In the genomic region with DNA sequence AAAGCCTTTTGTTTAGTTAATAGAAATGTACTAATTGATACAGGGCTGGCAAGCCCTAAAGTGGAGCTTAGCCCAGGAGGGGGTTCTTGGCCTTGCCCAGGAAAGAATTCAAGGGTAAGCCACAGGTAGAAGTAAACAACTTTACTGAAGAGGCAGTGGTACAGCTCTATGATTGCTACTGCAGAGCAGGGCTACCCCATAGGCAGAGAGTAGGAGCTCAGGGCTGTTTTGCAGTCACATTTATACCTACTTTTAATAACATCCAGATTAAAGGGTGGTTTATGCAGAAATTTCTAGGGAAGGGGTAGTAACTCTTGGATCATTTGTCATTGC, we compare ENCODE assay signal across 1 cellular context.
TF ChIP-seq lines count a peak whose summit lies in the region.

No MANE protein-coding gene starts in this region.

TF ChIP-seq in SK-N-SH treated with all-trans-retinoic acid at 6 μM for 48 hours, 23 proteins besides CTCF, POLR2A, EP300 and RAD21 (continued from another document):
- TF ChIP-seq TSHZ2 (CRISPR knock-in tag; IDR thresholded peaks at IDR 0.05) (no peak), ZNF565 (CRISPR knock-in tag; conservative IDR thresholded peaks at IDR 0.05; ENCODE audit: low read depth) (no peak), CSDC2 (CRISPR knock-in tag; IDR thresholded peaks at IDR 0.05) (no peak), RARB (CRISPR knock-in tag; IDR thresholded peaks at IDR 0.05) (no peak), BACH2 (CRISPR knock-in tag; IDR thresholded peaks at IDR 0.05; ENCODE audit: borderline replicate concordance) (no peak), PATZ1 (CRISPR knock-in tag; IDR thresholded peaks at IDR 0.05; ENCODE audit: borderline replicate concordance) (no peak)
TF ChIP-seq in SK-N-SH treated with all-trans-retinoic acid at 6 μM for 48 hours: peak in this region for 0.
